Comparison of ENCODE assay signal across 8 cellular contexts in the genomic region with DNA sequence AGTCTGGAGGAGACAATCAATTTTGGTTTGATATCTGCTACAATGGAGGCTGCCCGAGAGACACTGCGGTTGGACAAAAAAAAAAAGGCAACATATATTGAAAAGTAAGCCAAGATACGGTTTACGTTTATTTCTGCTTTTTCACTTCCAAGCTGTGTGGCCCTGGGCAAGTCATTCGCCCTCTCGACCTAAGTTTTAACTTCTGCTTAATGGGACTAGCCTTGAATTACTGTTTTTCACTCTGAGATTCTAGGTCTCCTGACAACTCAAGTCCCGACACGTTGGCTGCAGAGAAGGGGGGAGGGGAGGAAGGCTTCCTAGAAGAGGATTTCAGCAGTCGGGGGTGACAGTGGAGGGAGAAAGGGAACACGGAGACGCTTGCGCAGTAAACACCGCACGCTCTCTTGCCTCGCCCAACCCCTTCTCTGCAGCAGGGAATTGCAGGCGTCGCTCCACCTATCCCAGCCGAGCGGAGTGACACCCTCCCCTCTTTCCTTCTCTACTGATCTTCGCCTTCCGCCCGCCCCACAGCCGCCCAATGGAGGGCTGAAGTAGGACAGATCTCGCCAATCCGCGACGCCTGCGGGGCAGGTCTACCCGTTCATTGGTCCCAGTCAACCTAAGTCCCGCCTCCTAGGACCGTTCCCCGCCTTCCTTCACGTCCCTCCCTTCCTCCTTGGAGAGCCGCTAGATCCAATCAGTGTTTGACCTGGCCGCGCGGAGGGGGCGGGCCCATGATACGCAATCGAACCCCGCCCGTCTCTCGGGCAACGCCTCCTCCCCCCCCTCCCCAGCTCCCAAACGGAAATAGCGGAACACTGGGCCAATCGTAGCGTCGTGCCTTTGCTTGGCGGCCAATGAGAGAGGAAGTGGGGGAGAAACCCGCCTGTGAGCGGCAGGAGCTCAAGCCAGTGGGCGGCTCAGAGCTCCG. TPM values are rescaled to one million over a fixed set of nuclear protein-coding genes. Genes with fewer than 3 reads are reported as not detected.
DNase-seq lines count a peak whose midpoint lies in the region; ATAC-seq and TF ChIP-seq lines count a peak whose summit lies in the region.

No MANE protein-coding gene starts in this region.

- H3K27me3 Mint-ChIP-seq in activated naive CD8-positive, alpha-beta T cell treated with anti-CD3 and anti-CD28 coated beads, Interleukin-2, amount 50 U/mL, for 24 hours: peaks cover 3% of the 10 kb centered on the region

- H3K27ac ChIP-seq in SU-DHL-6 (ENCODE audit: low read depth, low read length): peak overlapping the region; percentile 63
- peak overlapping the region; percentile 63 to 92 for H3K27ac ChIP-seq in ovary
- H3K27ac ChIP-seq in thyroid gland: peak overlapping the region; percentile 87 to 92 (median 91)

- H3K4me1 Mint-ChIP-seq in activated naive CD8-positive, alpha-beta T cell treated with anti-CD3 and anti-CD28 coated beads, Interleukin-2, amount 50 U/mL, for 24 hours: peaks cover 31% of the 10 kb centered on the region

- 0 to 1% (median 1%) methylated on average over 50 to 54 of the region's 54 CpGs for WGBS in ovary, 3 donors
- WGBS in thyroid gland, 2 donors: 1% methylated on average over 41 to 54 of the region's 54 CpGs

- ATAC-seq in HG02763 (IDR thresholded peaks at IDR 0.05; ENCODE audit: unreplicated experiment): peak; percentile 93
- peak; percentile 95 for ATAC-seq in activated naive CD8-positive, alpha-beta T cell treated with anti-CD3 and anti-CD28 coated beads, Interleukin-2, amount 50 U/mL, for 24 hours
- ATAC-seq in Right ventricle myocardium superior (ENCODE audit: poor library complexity): peak; percentile 90

- peak overlapping the region; percentile 96 for H3K27ac Mint-ChIP-seq in activated naive CD8-positive, alpha-beta T cell treated with anti-CD3 and anti-CD28 coated beads, Interleukin-2, amount 50 U/mL, for 24 hours

- H3K4me2 ChIP-seq in SU-DHL-6 (ENCODE audit: low read depth, low read length, poor library complexity, severe bottlenecking): peak overlapping the region; percentile 64

- H3K9ac ChIP-seq in SU-DHL-6 (ENCODE audit: low read length): peak overlapping the region; percentile 64

- H3K4me3 ChIP-seq in GM12875 (ENCODE audit: low read depth, low read length) (peak overlapping the region; percentile 79), SU-DHL-6 (ENCODE audit: insufficient read depth, low read length, poor library complexity, severe bottlenecking) (peak overlapping the region; percentile 57), ovary (peak overlapping the region; percentile 97), thyroid gland (replicated peaks in 1 of 3) (peak overlapping the region in 2 of 3 donors; percentile 9 to 88)

- H3K9me3 ChIP-seq in SU-DHL-6 (ENCODE audit: insufficient read depth, low read length) (no peaks in the 10 kb centered on the region), ovary (no peaks in the 10 kb centered on the region), thyroid gland (no peaks in the 10 kb centered on the region)

- H2AFZ ChIP-seq in SU-DHL-6 (ENCODE audit: low read depth, low read length, severe bottlenecking): peak overlapping the region; percentile 79

- H3K9me3 Mint-ChIP-seq in activated naive CD8-positive, alpha-beta T cell treated with anti-CD3 and anti-CD28 coated beads, Interleukin-2, amount 50 U/mL, for 24 hours: no peaks in the 10 kb centered on the region

- intact Hi-C loops in Right ventricle myocardium superior (cut with DNase I) (loop anchor here (5.0 kb wide), 1 partner anchor 41 kb away; no protein-coding TSS in a partner anchor), ovary (cut with DNase I) (loop anchor here in 2 of 4 donors (5.0 kb wide), 2 partner anchors 36 to 41 kb away; no protein-coding TSS in a partner anchor), thyroid gland (cut with DNase I) (loop anchor here (10.0 kb wide), 1 partner anchor 109 kb away; a partner anchor contains a TSS)

- no peaks in the 10 kb centered on the region for H3K9me2 ChIP-seq in SU-DHL-6 (replicated peaks; ENCODE audit: insufficient read depth, low read length)

- no peaks in the 10 kb centered on the region for H3K27me3 ChIP-seq in SU-DHL-6 (ENCODE audit: low read length)
- H3K27me3 ChIP-seq in ovary: no peaks in the 10 kb centered on the region
- H3K27me3 ChIP-seq in thyroid gland: no peaks in the 10 kb centered on the region

- TF ChIP-seq POLR2A in ovary (IDR thresholded peaks at IDR 0.05): peak; percentile 86
- TF ChIP-seq POLR2A in thyroid gland (IDR thresholded peaks at IDR 0.05): peak; percentile 39 to 86

- H3K4me1 ChIP-seq in ovary (ENCODE audit: insufficient read depth) (peaks cover 13% of the 10 kb centered on the region), thyroid gland (peaks cover 14 to 21% of the 10 kb centered on the region in 2 donors)

- no peak for TF ChIP-seq EP300 in ovary (IDR thresholded peaks at IDR 0.05)

- peaks cover 2% of the 10 kb centered on the region for H3K36me3 Mint-ChIP-seq in activated naive CD8-positive, alpha-beta T cell treated with anti-CD3 and anti-CD28 coated beads, Interleukin-2, amount 50 U/mL, for 24 hours (ENCODE audit: low read depth)

- TF ChIP-seq CTCF in GM12875 (IDR thresholded peaks at IDR 0.05; ENCODE audit: borderline replicate concordance, insufficient read depth, low read depth, low read length) (no peak), SU-DHL-6 (IDR thresholded peaks at IDR 0.05; ENCODE audit: insufficient read depth, low read length, poor library complexity, severe bottlenecking) (no peak), ovary (IDR thresholded peaks at IDR 0.05) (peak in 2 of 3 donors; percentile 30 to 31), thyroid gland (IDR thresholded peaks at IDR 0.05) (peak in 1 of 6 experiments; percentile 18)

- no peaks in the 10 kb centered on the region for H4K20me1 ChIP-seq in SU-DHL-6 (ENCODE audit: low read depth, low read length)

- no peaks in the 10 kb centered on the region for H3F3A ChIP-seq in SU-DHL-6 (ENCODE audit: insufficient read depth)

- H3K79me2 ChIP-seq in SU-DHL-6 (ENCODE audit: insufficient read depth, low read length): peaks cover 42% of the 10 kb centered on the region

- no peaks in the 10 kb centered on the region for H3K36me3 ChIP-seq in SU-DHL-6 (ENCODE audit: low read length)
- H3K36me3 ChIP-seq in ovary: no peaks in the 10 kb centered on the region
- no peaks in the 10 kb centered on the region for H3K36me3 ChIP-seq in thyroid gland

- DNase-seq in NCI-H1417 (lab: John Stamatoyannopoulos, UW) (peak; percentile 98 to 100 (median 100)), Right ventricle myocardium superior (peak; percentile 99), ovary (peak; percentile 100), thyroid gland (peak; percentile 99 to 100)
- peak; percentile 98 for DNase-seq in activated naive CD8-positive, alpha-beta T cell treated with anti-CD3 and anti-CD28 coated beads, Interleukin-2, amount 50 U/mL, for 24 hours

- H3K4me3 Mint-ChIP-seq in activated naive CD8-positive, alpha-beta T cell treated with anti-CD3 and anti-CD28 coated beads, Interleukin-2, amount 50 U/mL, for 24 hours: peak overlapping the region; percentile 93

RNA-seq across cellular contexts. Expression of a gene that starts 0.5 kb away (rescaled TPM):
- total RNA-seq in Right ventricle myocardium superior (62.7 TPM), ovary (100 to 1,000 TPM in 3 of 7 donors, 10 to 100 TPM in 4; 56.0 to 126 (median 99.3) TPM), thyroid gland (10 to 100 TPM; 48.4 to 77.6 (median 66.9) TPM)
- 10 to 100 TPM; 37.8 to 72.2 TPM for polyA plus RNA-seq in ovary

RNA-seq across cellular contexts. Expression of a gene that starts 3.2 kb away (rescaled TPM):
- 0.86 TPM for total RNA-seq in Right ventricle myocardium superior
- total RNA-seq in ovary: under 1 TPM in 3 of 7 donors, not detected in 4; 0.32 to 0.71 (median 0.46) TPM
- under 1 TPM; 0.15 to 0.30 TPM for polyA plus RNA-seq in ovary
- total RNA-seq in thyroid gland: under 1 TPM in 2 of 4 donors, not detected in 2; 0.22 to 0.81 TPM

RNA-seq across cellular contexts. Expression of a gene that starts 46.8 kb away (rescaled TPM):
- total RNA-seq in Right ventricle myocardium superior (19.8 TPM), ovary (10 to 100 TPM; 23.3 to 48.6 (median 27.5) TPM), thyroid gland (10 to 100 TPM; 20.1 to 40.1 (median 33.3) TPM)
- 10 to 100 TPM; 13.4 to 36.9 TPM for polyA plus RNA-seq in ovary

RNA-seq across cellular contexts. Expression of a gene that starts 51.8 kb away (rescaled TPM):
- total RNA-seq in Right ventricle myocardium superior: 83.4 TPM
- 10 to 100 TPM; 30.3 to 89.9 (median 85.3) TPM for total RNA-seq in ovary
- 10 to 100 TPM; 34.3 to 67.4 TPM for polyA plus RNA-seq in ovary
- 10 to 100 TPM; 42.6 to 50.2 (median 44.9) TPM for total RNA-seq in thyroid gland

Comparison
In these comparisons a context has a peak if more than half of its experiments do, and no peak if none do; other contexts are left out.
1. Peak in every context shown above with its lines: DNase-seq, ATAC-seq, H3K4me3 ChIP-seq and H3K27ac ChIP-seq.
2. CTCF ChIP-seq: peak in ovary (2 of 3); none in GM12875 (single experiment) and SU-DHL-6 (single experiment).